ENCODE assay signal across 9 cellular contexts in genomic region chr19:47848871-47849473, GRCh38. TPM values are rescaled to one million over a fixed set of nuclear protein-coding genes. Genes with fewer than 3 reads are reported as not detected.
DNase-seq lines count a peak whose midpoint lies in the region; ATAC-seq, FAIRE-seq and TF ChIP-seq lines count a peak whose summit lies in the region.
"Had no signal": no experiment of that assay in that cellular context is flagged by ENCODE, and none has a peak within 500 bp of the region (broad histone marks: within the 10 kb centered on the region; RNA-seq: fewer than 3 reads in every experiment).

No MANE protein-coding gene starts in this region.

- no peak overlapping the region for H3K27ac ChIP-seq in fibroblast of lung (ENCODE audit: insufficient read depth, low read length)

- no peaks in the 10 kb centered on the region for H3K9me3 ChIP-seq in fibroblast of lung (ENCODE audit: control insufficient read depth, insufficient read depth, low read depth, low read length)

- no peak overlapping the region for H3K4me3 ChIP-seq in fibroblast of lung (replicated peaks in 1 of 4; ENCODE audit: control extremely low read depth in 1 of 4, insufficient read depth in 1 of 4, low read depth in 3 of 4, low read length in 4 of 4)

- peaks cover 8% of the 10 kb centered on the region for H3K27me3 ChIP-seq in fibroblast of lung (ENCODE audit: control insufficient read depth, insufficient read depth, low read length)

- no peaks in the 10 kb centered on the region for H4K20me1 ChIP-seq in fibroblast of lung (ENCODE audit: control insufficient read depth, extremely low read depth, insufficient read depth, low read length)

- no peak overlapping the region for H2AFZ ChIP-seq in fibroblast of lung (ENCODE audit: low read length)

- no peak for ATAC-seq in activated CD4-positive, CD25-positive, alpha-beta regulatory T cell treated with anti-CD3 and anti-CD28 coated beads, Interleukin-2, amount 50 U/mL, for 24 hours

- no peaks in the 10 kb centered on the region for H3K79me2 ChIP-seq in fibroblast of lung (ENCODE audit: control insufficient read depth, insufficient read depth, low read length)

- no peak overlapping the region for H3K9ac ChIP-seq in fibroblast of lung (ENCODE audit: insufficient read depth, low read length)

- peak; percentile 24 to 39 for TF ChIP-seq CTCF in fibroblast of lung (conservative IDR thresholded peaks at IDR 0.05 in 1 of 2, IDR thresholded peaks at IDR 0.05 in 1 of 2; ENCODE audit: low read depth in 1 of 2, low read length in 2 of 2)

- no peaks in the 10 kb centered on the region for H3K36me3 ChIP-seq in fibroblast of lung (ENCODE audit: control insufficient read depth, insufficient read depth, low read length)

- H3K4me2 ChIP-seq in fibroblast of lung (ENCODE audit: extremely low read depth, insufficient read depth, low read length), result no peak overlapping the region

- H3K4me1 ChIP-seq in fibroblast of lung (ENCODE audit: control insufficient read depth, extremely low read depth, insufficient read depth, low read length), result no peaks in the 10 kb centered on the region

- FAIRE-seq in GM19239 (lab: Jason Lieb, UNC), result no peak

- peak; percentile 40 for DNase-seq in activated CD4-positive, CD25-positive, alpha-beta regulatory T cell treated with anti-CD3 and anti-CD28 coated beads, Interleukin-2, amount 50 U/mL, for 72 hours
- peak; percentile 6 to 18 for DNase-seq in activated CD4-positive, alpha-beta T cell treated with anti-CD3 and anti-CD28 coated beads for 4 hours
- peak in 1 of 2 donors; percentile 3 for DNase-seq in fibroblast of lung (ENCODE audit: low read depth in 2 of 2)
- peak; percentile 74 for DNase-seq in stimulated activated CD8-positive, alpha-beta memory T cell treated with anti-CD3 and anti-CD28 coated beads, Interleukin-4, amount 100 ng/mL, for 48 hours
- no peak for DNase-seq in ureter (ENCODE audit: low spot score)
- DNase-seq in DMS79 (lab: John Stamatoyannopoulos, UW), result no peak
- no peak for DNase-seq in GM19239 (ENCODE audit: insufficient read length, low spot score)

RNA-seq across cellular contexts. Expression of gene TPRX2, which starts 10.1 kb away (rescaled TPM):
- total RNA-seq in fibroblast of lung (not detected in 2 replicates), ureter (not detected)
- not detected in 2 replicates for polyA plus RNA-seq in fibroblast of lung
- polyA plus RNA-seq in fibroblast of lung (2012), result not detected in 2 replicates
- not detected in 2 replicates for polyA minus RNA-seq in fibroblast of lung (ENCODE audit: low replicate concordance)
- total RNA-seq: CD4-positive, CD25-positive, alpha-beta regulatory T cell had no signal
- polyA plus RNA-seq: CD4-positive, CD25-positive, alpha-beta regulatory T cell had no signal

RNA-seq across cellular contexts. Expression of gene CRX, which starts 27.2 kb away (rescaled TPM):
- total RNA-seq in fibroblast of lung (not detected in 2 replicates), ureter (not detected)
- polyA plus RNA-seq in fibroblast of lung, result not detected in 2 replicates
- not detected in 2 replicates for polyA plus RNA-seq in fibroblast of lung (2012)
- polyA minus RNA-seq in fibroblast of lung (ENCODE audit: low replicate concordance), result not detected in 2 replicates
- total RNA-seq: CD4-positive, CD25-positive, alpha-beta regulatory T cell had no signal
- polyA plus RNA-seq: CD4-positive, CD25-positive, alpha-beta regulatory T cell had no signal

RNA-seq across cellular contexts. Expression of gene SULT2A1, which starts 37.1 kb away (rescaled TPM):
- total RNA-seq in fibroblast of lung (not detected in 2 replicates), ureter (0.75 TPM)
- polyA plus RNA-seq in fibroblast of lung, result not detected in 2 replicates
- polyA plus RNA-seq in fibroblast of lung (2012), result not detected in 2 replicates
- not detected in 2 replicates for polyA minus RNA-seq in fibroblast of lung (ENCODE audit: low replicate concordance)
- total RNA-seq: CD4-positive, CD25-positive, alpha-beta regulatory T cell had no signal
- polyA plus RNA-seq: CD4-positive, CD25-positive, alpha-beta regulatory T cell had no signal

RNA-seq across cellular contexts. Expression of gene TPRX1, which starts 44.6 kb away (rescaled TPM):
- not detected in 2 replicates for total RNA-seq in fibroblast of lung
- polyA plus RNA-seq in fibroblast of lung, result not detected in 2 replicates
- not detected in 2 replicates for polyA plus RNA-seq in fibroblast of lung (2012)
- polyA minus RNA-seq in fibroblast of lung (ENCODE audit: low replicate concordance), result not detected in 2 replicates
- not detected for total RNA-seq in ureter
- total RNA-seq: CD4-positive, CD25-positive, alpha-beta regulatory T cell had no signal
- polyA plus RNA-seq: CD4-positive, CD25-positive, alpha-beta regulatory T cell had no signal

Comparison
In these comparisons a context has a peak if more than half of its experiments do, and no peak if none do; other contexts are left out.
1. DNase-seq: peak in activated CD4-positive, CD25-positive, alpha-beta regulatory T cell treated with anti-CD3 and anti-CD28 coated beads, Interleukin-2, amount 50 U/mL, for 72 hours (single experiment), activated CD4-positive, alpha-beta T cell treated with anti-CD3 and anti-CD28 coated beads for 4 hours (2 of 2) and stimulated activated CD8-positive, alpha-beta memory T cell treated with anti-CD3 and anti-CD28 coated beads, Interleukin-4, amount 100 ng/mL, for 48 hours (single experiment); none in ureter (single experiment), DMS79 (single experiment) and GM19239 (single experiment).